1 cellular context compared by ENCODE assay signal in the genomic region with DNA sequence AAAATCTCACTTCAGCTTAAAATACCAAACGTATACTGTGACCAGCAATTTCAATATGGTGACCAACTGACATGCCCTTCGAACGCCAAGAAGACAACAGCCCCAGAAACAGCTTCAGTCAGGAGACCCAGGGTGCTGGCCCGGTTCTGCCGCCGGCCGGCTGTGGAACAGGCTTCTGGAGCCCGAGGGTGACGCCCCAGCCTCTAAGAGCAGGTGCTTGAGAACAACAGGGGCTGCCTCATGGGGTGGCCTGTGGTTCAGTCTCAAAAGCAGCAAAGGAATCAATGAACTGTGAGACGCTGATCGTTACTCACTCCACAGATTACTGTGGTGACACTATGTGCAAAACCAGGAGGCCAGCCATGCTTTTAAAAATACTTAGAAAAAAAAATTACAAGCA.
TF ChIP-seq lines count a peak whose summit lies in the region.

No MANE protein-coding gene starts in this region.

TF ChIP-seq in GM12878, 131 proteins besides CTCF, POLR2A, EP300 and RAD21 (continued from another document):
- TF ChIP-seq, protein P1, sequence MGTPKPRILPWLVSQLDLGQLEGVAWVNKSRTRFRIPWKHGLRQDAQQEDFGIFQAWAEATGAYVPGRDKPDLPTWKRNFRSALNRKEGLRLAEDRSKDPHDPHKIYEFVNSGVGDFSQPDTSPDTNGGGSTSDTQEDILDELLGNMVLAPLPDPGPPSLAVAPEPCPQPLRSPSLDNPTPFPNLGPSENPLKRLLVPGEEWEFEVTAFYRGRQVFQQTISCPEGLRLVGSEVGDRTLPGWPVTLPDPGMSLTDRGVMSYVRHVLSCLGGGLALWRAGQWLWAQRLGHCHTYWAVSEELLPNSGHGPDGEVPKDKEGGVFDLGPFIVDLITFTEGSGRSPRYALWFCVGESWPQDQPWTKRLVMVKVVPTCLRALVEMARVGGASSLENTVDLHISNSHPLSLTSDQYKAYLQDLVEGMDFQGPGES (IDR thresholded peaks at IDR 0.05), result no peak
- TF ChIP-seq KAT2A (conservative IDR thresholded peaks at IDR 0.05; ENCODE audit: control insufficient read depth, low read depth, low read length) (no peak), NR2F1 (conservative IDR thresholded peaks at IDR 0.05) (0 out of 2 replicates have a peak, but pooled peaks have one; percentile 10), BCL11A (IDR thresholded peaks at IDR 0.05; ENCODE audit: low read depth, low read length) (0 out of 2 replicates have a peak, but pooled peaks have one; percentile 21), ZNF622 (IDR thresholded peaks at IDR 0.05) (no peak), JUNB (IDR thresholded peaks at IDR 0.05) (peak; percentile 61), RAD51 (IDR thresholded peaks at IDR 0.05) (no peak)
